In genomic region chr16:84844049-84844350, GRCh38 we compare ENCODE assay signal across 13 cellular contexts. TPM values are rescaled to one million over a fixed set of nuclear protein-coding genes. Genes with fewer than 3 reads are reported as not detected.
A peak's percentile ranks its signal among the peaks of the same experiment; 100 is the strongest.
DNase-seq lines count a peak whose midpoint lies in the region; ATAC-seq and TF ChIP-seq lines count a peak whose summit lies in the region.
"Had no signal": no experiment of that assay in that cellular context is flagged by ENCODE, and none has a peak within 500 bp of the region (broad histone marks: within the 10 kb centered on the region; RNA-seq: fewer than 3 reads in every experiment).

No MANE protein-coding gene starts in this region.

- H3K4me3 Mint-ChIP-seq in nephron (no peak overlapping the region), endothelial cell (ENCODE audit: unreplicated experiment) (no peak overlapping the region)
- H3K4me3 Mint-ChIP-seq: stimulated activated naive CD8-positive, alpha-beta T cell treated with anti-CD3 and anti-CD28 coated beads, Interleukin-15, Interleukin-2, amounts not matched to agents 100 ng/mL and 50 ng/mL, for 24 hours had no signal

- TF ChIP-seq CTCF in AG10803 (conservative IDR thresholded peaks at IDR 0.05; ENCODE audit: low read length) (no peak), mammary epithelial cell (conservative IDR thresholded peaks at IDR 0.05 in 1 of 2, IDR thresholded peaks at IDR 0.05 in 1 of 2; ENCODE audit: extremely low read depth in 1 of 2, insufficient read depth in 1 of 2, low read depth in 1 of 2, low read length in 2 of 2) (no peak), nephron (IDR thresholded peaks at IDR 0.05; ENCODE audit: unreplicated experiment in 3 of 3) (no peak), endothelial cell (IDR thresholded peaks at IDR 0.05; ENCODE audit: unreplicated experiment) (no peak)

- H2AFZ ChIP-seq in mammary epithelial cell (ENCODE audit: low read depth, low read length): peak overlapping the region; percentile 37

- H4K20me1 ChIP-seq in mammary epithelial cell (ENCODE audit: insufficient read depth, low read length): no peaks in the 10 kb centered on the region

- no peaks in the 10 kb centered on the region for H3K9me3 Mint-ChIP-seq in nephron
- H3K9me3 Mint-ChIP-seq in endothelial cell (ENCODE audit: unreplicated experiment): no peaks in the 10 kb centered on the region
- H3K9me3 Mint-ChIP-seq: stimulated activated naive CD8-positive, alpha-beta T cell treated with anti-CD3 and anti-CD28 coated beads, Interleukin-15, Interleukin-2, amounts not matched to agents 100 ng/mL and 50 ng/mL, for 24 hours had no signal

- CTCF ChIA-PET in mammary epithelial cell (lab: Charles Lee; ENCODE audit: low non-redundant PET): no interaction called here

- peaks cover 7% of the 10 kb centered on the region for H3K36me3 Mint-ChIP-seq in nephron (ENCODE audit: low read depth)
- no peaks in the 10 kb centered on the region for H3K36me3 Mint-ChIP-seq in endothelial cell (ENCODE audit: low read depth, unreplicated experiment)

- H3K9ac ChIP-seq in mammary epithelial cell (ENCODE audit: insufficient read depth, low read length): no peak overlapping the region

- no peaks in the 10 kb centered on the region for H3K27me3 ChIP-seq in mammary epithelial cell (ENCODE audit: insufficient read depth, low read length)

- intact Hi-C loops in mammary epithelial cell (cut with micrococcal nuclease): no loop called here

- H3K27ac ChIP-seq in mammary epithelial cell (ENCODE audit: insufficient read depth, low read depth, low read length): no peak overlapping the region
- H3K27ac ChIP-seq: cardiac muscle cell had no signal

- H3K4me1 ChIP-seq in mammary epithelial cell (ENCODE audit: insufficient read depth, low read length): peaks cover 15% of the 10 kb centered on the region

- BruUV-seq in mammary epithelial cell (replicated peaks; lab: Mats Ljungman, UMichigan): TSS peak; percentile 45

- dilution Hi-C loops in mammary epithelial cell (cut with HindIII; ENCODE audit: low sequenced_read_pairs): no loop called here

- H3K4me1 Mint-ChIP-seq in nephron: peaks cover 35% of the 10 kb centered on the region
- H3K4me1 Mint-ChIP-seq in endothelial cell (ENCODE audit: unreplicated experiment): peaks cover 16% of the 10 kb centered on the region

- ATAC-seq in HG03520 (IDR thresholded peaks at IDR 0.05; ENCODE audit: unreplicated experiment): no peak
- ATAC-seq: esophagus mucosa, HCT116 had no signal

- no peak overlapping the region for H3K4me2 ChIP-seq in mammary epithelial cell (ENCODE audit: insufficient read depth, low read depth, low read length)

- no peaks in the 10 kb centered on the region for H3K9me3 ChIP-seq in mammary epithelial cell (replicated peaks; ENCODE audit: insufficient read depth, low read length)

- H3K79me2 ChIP-seq in mammary epithelial cell (ENCODE audit: insufficient read depth, low read length): no peaks in the 10 kb centered on the region

- peaks cover 27% of the 10 kb centered on the region for H3K27me3 Mint-ChIP-seq in nephron (ENCODE audit: low read depth)
- peaks cover 6% of the 10 kb centered on the region for H3K27me3 Mint-ChIP-seq in endothelial cell (ENCODE audit: unreplicated experiment)

- H3K36me3 ChIP-seq in mammary epithelial cell (ENCODE audit: insufficient read depth, low read length): no peaks in the 10 kb centered on the region
- H3K36me3 ChIP-seq: cardiac muscle cell had no signal

- in situ Hi-C loops in mammary epithelial cell (cut with MboI; ENCODE audit: low sequenced_read_pairs in 2 of 2): no loop called here

- DNase-seq in AG10803 (ENCODE audit: low read depth) (peak; percentile 46), NCI-H1105 (lab: John Stamatoyannopoulos, UW) (peak; percentile 55), mammary epithelial cell (no peak), NCI-H187 treated with DMSO at 0.1 percent for 48 hours (lab: John Stamatoyannopoulos, UW) (no peak), SIG-M5 treated with dmso at 0.1 percent for 504 hours (lab: John Stamatoyannopoulos, UW; ENCODE audit: unreplicated experiment) (no peak), endothelial cell (ENCODE audit: low spot score) (no peak)
- DNase-seq: activated gamma-delta T cell treated with Interleukin-2 at 50 U/mL for 16 hours had no signal

- 21% methylated on average over 3 of the region's 5 CpGs for WGBS in mammary epithelial cell (ENCODE audit: low coverage, missing lambda C conversion rate)

- H3K27ac Mint-ChIP-seq in nephron (peak overlapping the region in 2 of 3 experiments; percentile 35 to 77), endothelial cell (ENCODE audit: unreplicated experiment) (no peak overlapping the region)
- H3K27ac Mint-ChIP-seq: stimulated activated naive CD8-positive, alpha-beta T cell treated with anti-CD3 and anti-CD28 coated beads, Interleukin-15, Interleukin-2, amounts not matched to agents 100 ng/mL and 50 ng/mL, for 24 hours had no signal

- H3K4me3 ChIP-seq in AG10803 (ENCODE audit: low read length) (no peak overlapping the region), mammary epithelial cell (replicated peaks in 1 of 3; ENCODE audit: insufficient read depth in 1 of 3, low read depth in 2 of 3, low read length in 3 of 3) (no peak overlapping the region)
- H3K4me3 ChIP-seq: cardiac muscle cell had no signal

RNA-seq across cellular contexts. Expression of gene CRISPLD2, which starts 24.2 kb away (rescaled TPM):
- total RNA-seq in mammary epithelial cell (1 to 10 TPM in 1 of 2 donors, under 1 TPM in 1; 0.83 to 2.3 TPM), endothelial cell (ENCODE audit: unreplicated experiment) (0.54 TPM)
- 0.59 TPM for polyA plus RNA-seq in mammary epithelial cell
- 0.57 TPM for polyA minus RNA-seq in mammary epithelial cell

Comparison
In these comparisons a context has a peak if more than half of its experiments do, and no peak if none do; other contexts are left out.
1. DNase-seq: peak in AG10803 (single experiment) and NCI-H1105 (single experiment); none in mammary epithelial cell (single experiment), NCI-H187 treated with DMSO at 0.1 percent for 48 hours (single experiment), SIG-M5 treated with dmso at 0.1 percent for 504 hours (single experiment) and endothelial cell (single experiment).